20 cellular contexts compared by ENCODE assay signal in genomic region chr22:38108561-38109319, GRCh38. TPM values are rescaled to one million over a fixed set of nuclear protein-coding genes. Genes with fewer than 3 reads are reported as not detected.
DNase-seq lines count a peak whose midpoint lies in the region; ATAC-seq and TF ChIP-seq lines count a peak whose summit lies in the region.
"Had no signal": no experiment of that assay in that cellular context is flagged by ENCODE, and none has a peak within 500 bp of the region (broad histone marks: within the 10 kb centered on the region; RNA-seq: fewer than 3 reads in every experiment).

No MANE protein-coding gene starts in this region.

- H3K36me3 Mint-ChIP-seq in central memory CD8-positive, alpha-beta T cell (ENCODE audit: insufficient read depth): peaks cover 25% of the 10 kb centered on the region
- H3K36me3 Mint-ChIP-seq in naive thymus-derived CD4-positive, alpha-beta T cell: peaks cover 0 to 8% (median 2%) of the 10 kb centered on the region in 5 donors

- H3K4me1 Mint-ChIP-seq in central memory CD8-positive, alpha-beta T cell: peaks cover 17% of the 10 kb centered on the region
- H3K4me1 Mint-ChIP-seq in naive thymus-derived CD4-positive, alpha-beta T cell: peaks cover 0 to 12% (median 4%) of the 10 kb centered on the region in 7 donors

- POLR2A ChIA-PET in naive thymus-derived CD4-positive, alpha-beta T cell (lab: Charles Lee): no interaction called here

- no peak overlapping the region for H3K4me3 ChIP-seq in naive thymus-derived CD4-positive, alpha-beta T cell (ENCODE audit: low read length)
- H3K4me3 ChIP-seq in aorta (ENCODE audit: low read length in 2 of 2): no peak overlapping the region
- H3K4me3 ChIP-seq: dorsolateral prefrontal cortex had no signal

- no peaks in the 10 kb centered on the region for H3K4me1 ChIP-seq in naive thymus-derived CD4-positive, alpha-beta T cell (ENCODE audit: control insufficient read depth in 2 of 2, insufficient read depth in 2 of 2, low read length in 2 of 2)
- H3K4me1 ChIP-seq in aorta (ENCODE audit: control insufficient read depth in 1 of 2, insufficient read depth in 2 of 2, low read length in 2 of 2): no peaks in the 10 kb centered on the region

- intact Hi-C loops in Right ventricle myocardium inferior (cut with DNase I): no loop called here
- intact Hi-C loops in left ventricle myocardium superior (cut with micrococcal nuclease): no loop called here
- intact Hi-C loops in naive thymus-derived CD4-positive, alpha-beta T cell (cut with micrococcal nuclease): loop anchor here in 1 of 2 donors (10.0 kb wide), 1 partner anchor 466 kb away; the partner anchor contains the start of gene DMC1
- intact Hi-C loops in aorta (cut with DNase I): no loop called here

- H3K27ac Mint-ChIP-seq in central memory CD8-positive, alpha-beta T cell (ENCODE audit: low read depth): peak overlapping the region; percentile 77
- peak overlapping the region in 4 of 9 donors; percentile 33 to 80 (median 56) for H3K27ac Mint-ChIP-seq in naive thymus-derived CD4-positive, alpha-beta T cell
- H3K27ac Mint-ChIP-seq: activated CD4-positive, alpha-beta T cell treated with anti-CD3 and anti-CD28 coated beads, Interleukin-2, amount 10 ng/mL, durations not matched to agents 7 days and 5 days; activated naive CD8-positive, alpha-beta T cell treated with anti-CD3 and anti-CD28 coated beads, Interleukin-2, amount 50 U/mL, for 24 hours; IgD-negative memory B cell had no signal

- ATAC-seq in Right ventricle myocardium inferior (no peak), left ventricle myocardium superior (no peak), aorta (ENCODE audit: low FRiP score) (no peak), SK-N-SH treated with all-trans-retinoic acid at 6 μM for 48 hours (no peak)
- peak; percentile 42 for ATAC-seq in central memory CD8-positive, alpha-beta T cell (replicated peaks; ENCODE audit: extremely low read depth, poor library complexity, severe bottlenecking)
- peak; percentile 26 for ATAC-seq in naive thymus-derived CD4-positive, alpha-beta T cell
- ATAC-seq: activated naive CD8-positive, alpha-beta T cell treated with anti-CD3 and anti-CD28 coated beads, Interleukin-2, amount 50 U/mL, for 24 hours; esophagus mucosa had no signal

- in situ Hi-C loops in GM13977 (cut with MboI; ENCODE audit: low pct_unique_long_range_greater_than_20kb, low sequenced_read_pairs, unreplicated experiment): no loop called here

- peak overlapping the region; percentile 15 for H3K4me3 Mint-ChIP-seq in central memory CD8-positive, alpha-beta T cell
- no peak overlapping the region for H3K4me3 Mint-ChIP-seq in naive thymus-derived CD4-positive, alpha-beta T cell
- H3K4me3 Mint-ChIP-seq: activated CD4-positive, alpha-beta T cell treated with anti-CD3 and anti-CD28 coated beads, Interleukin-2, amount 10 ng/mL, durations not matched to agents 7 days and 5 days; activated naive CD8-positive, alpha-beta T cell treated with anti-CD3 and anti-CD28 coated beads, Interleukin-2, amount 50 U/mL, for 24 hours had no signal

- H3K27ac ChIP-seq in naive thymus-derived CD4-positive, alpha-beta T cell (ENCODE audit: low read depth, low read length): no peak overlapping the region
- H3K27ac ChIP-seq in aorta (ENCODE audit: low read depth in 1 of 2, low read length in 2 of 2): no peak overlapping the region

- WGBS in aorta, 2 donors: 89 to 91% methylated on average over 15 of the region's 15 CpGs

- CTCF ChIA-PET in naive thymus-derived CD4-positive, alpha-beta T cell (lab: Charles Lee): no interaction called here

- TF ChIP-seq CTCF in GM13977 (IDR thresholded peaks at IDR 0.05; ENCODE audit: extremely low read depth, insufficient read depth, missing control alignments): no peak

- H3K27me3 ChIP-seq in naive thymus-derived CD4-positive, alpha-beta T cell (ENCODE audit: control insufficient read depth in 2 of 2, insufficient read depth in 2 of 2, low read length in 2 of 2): no peaks in the 10 kb centered on the region
- no peaks in the 10 kb centered on the region for H3K27me3 ChIP-seq in aorta (ENCODE audit: control insufficient read depth in 1 of 2, insufficient read depth in 2 of 2, low read length in 1 of 2)
- H3K27me3 ChIP-seq: dorsolateral prefrontal cortex had no signal

- no peaks in the 10 kb centered on the region for H3K27me3 Mint-ChIP-seq in central memory CD8-positive, alpha-beta T cell
- H3K27me3 Mint-ChIP-seq in naive thymus-derived CD4-positive, alpha-beta T cell: no peaks in the 10 kb centered on the region
- H3K27me3 Mint-ChIP-seq: activated CD4-positive, alpha-beta T cell treated with anti-CD3 and anti-CD28 coated beads, Interleukin-2, amount 10 ng/mL, durations not matched to agents 7 days and 5 days; activated naive CD8-positive, alpha-beta T cell treated with anti-CD3 and anti-CD28 coated beads, Interleukin-2, amount 50 U/mL, for 24 hours had no signal

- H3K9me3 ChIP-seq in naive thymus-derived CD4-positive, alpha-beta T cell (ENCODE audit: control insufficient read depth in 2 of 3, low read length in 3 of 3): no peaks in the 10 kb centered on the region
- no peaks in the 10 kb centered on the region for H3K9me3 ChIP-seq in aorta (ENCODE audit: control insufficient read depth, low read length)
- H3K9me3 ChIP-seq: SK-N-SH had no signal

- peaks cover 0 to 14% (median 0%) of the 10 kb centered on the region in 3 experiments for H3K36me3 ChIP-seq in naive thymus-derived CD4-positive, alpha-beta T cell (ENCODE audit: control insufficient read depth in 2 of 3, insufficient read depth in 3 of 3, low read length in 3 of 3)
- no peaks in the 10 kb centered on the region for H3K36me3 ChIP-seq in aorta (ENCODE audit: control insufficient read depth in 1 of 2, insufficient read depth in 2 of 2, low read length in 1 of 2)

- peak; percentile 55 for DNase-seq in Right ventricle myocardium inferior (ENCODE audit: missing footprints)
- no peak for DNase-seq in left ventricle myocardium superior
- no peak for DNase-seq in central memory CD8-positive, alpha-beta T cell (ENCODE audit: low spot score in 2 of 2)
- DNase-seq in naive thymus-derived CD4-positive, alpha-beta T cell: peak in 1 of 9 donors; percentile 9
- DNase-seq in aorta: peak; percentile 38 to 49
- no peak for DNase-seq in CD1c-positive myeloid dendritic cell (ENCODE audit: extremely low spot score)
- no peak for DNase-seq in GM13977 (ENCODE audit: low spot score)
- DNase-seq: activated CD4-positive, alpha-beta T cell treated with anti-CD3 and anti-CD28 coated beads, Interleukin-2, amount 10 ng/mL, durations not matched to agents 7 days and 5 days; activated naive CD8-positive, alpha-beta T cell treated with anti-CD3 and anti-CD28 coated beads, Interleukin-2, amount 50 U/mL, for 24 hours; HCEC 1CT; NCI-H187; NCI-H2227 treated with DMSO at 0.1 percent for 48 hours; SK-N-SH had no signal

- H3K9me3 Mint-ChIP-seq in central memory CD8-positive, alpha-beta T cell: no peaks in the 10 kb centered on the region
- H3K9me3 Mint-ChIP-seq in naive thymus-derived CD4-positive, alpha-beta T cell: peaks cover 0 to 2% (median 0%) of the 10 kb centered on the region in 11 donors
- H3K9me3 Mint-ChIP-seq: activated CD4-positive, alpha-beta T cell treated with anti-CD3 and anti-CD28 coated beads, Interleukin-2, amount 10 ng/mL, durations not matched to agents 7 days and 5 days; activated naive CD8-positive, alpha-beta T cell treated with anti-CD3 and anti-CD28 coated beads, Interleukin-2, amount 50 U/mL, for 24 hours; IgD-negative memory B cell had no signal

TF ChIP-seq in SK-N-SH treated with all-trans-retinoic acid at 6 μM for 48 hours, 23 proteins besides CTCF, POLR2A, EP300 and RAD21 (continues in another document):
- TF ChIP-seq ZNF8 (CRISPR knock-in tag; IDR thresholded peaks at IDR 0.05) (no peak), PPARA (CRISPR knock-in tag; IDR thresholded peaks at IDR 0.05; ENCODE audit: borderline replicate concordance) (no peak), ZNF565 (CRISPR knock-in tag; conservative IDR thresholded peaks at IDR 0.05; ENCODE audit: low read depth) (no peak), OSR1 (CRISPR knock-in tag; IDR thresholded peaks at IDR 0.05) (no peak), ZNF70 (CRISPR knock-in tag; IDR thresholded peaks at IDR 0.05) (no peak)
- TF ChIP-seq, protein P1, sequence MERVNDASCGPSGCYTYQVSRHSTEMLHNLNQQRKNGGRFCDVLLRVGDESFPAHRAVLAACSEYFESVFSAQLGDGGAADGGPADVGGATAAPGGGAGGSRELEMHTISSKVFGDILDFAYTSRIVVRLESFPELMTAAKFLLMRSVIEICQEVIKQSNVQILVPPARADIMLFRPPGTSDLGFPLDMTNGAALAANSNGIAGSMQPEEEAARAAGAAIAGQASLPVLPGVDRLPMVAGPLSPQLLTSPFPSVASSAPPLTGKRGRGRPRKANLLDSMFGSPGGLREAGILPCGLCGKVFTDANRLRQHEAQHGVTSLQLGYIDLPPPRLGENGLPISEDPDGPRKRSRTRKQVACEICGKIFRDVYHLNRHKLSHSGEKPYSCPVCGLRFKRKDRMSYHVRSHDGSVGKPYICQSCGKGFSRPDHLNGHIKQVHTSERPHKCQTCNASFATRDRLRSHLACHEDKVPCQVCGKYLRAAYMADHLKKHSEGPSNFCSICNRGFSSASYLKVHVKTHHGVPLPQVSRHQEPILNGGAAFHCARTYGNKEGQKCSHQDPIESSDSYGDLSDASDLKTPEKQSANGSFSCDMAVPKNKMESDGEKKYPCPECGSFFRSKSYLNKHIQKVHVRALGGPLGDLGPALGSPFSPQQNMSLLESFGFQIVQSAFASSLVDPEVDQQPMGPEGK (CRISPR knock-in tag; IDR thresholded peaks at IDR 0.05; ENCODE audit: borderline replicate concordance): no peak

RNA-seq across cellular contexts. Expression of gene BAIAP2L2, which starts 1.7 kb away (rescaled TPM):
- total RNA-seq in Right ventricle myocardium inferior (0.30 TPM), left ventricle myocardium superior (0.15 TPM), aorta (under 1 TPM; 0.26 to 0.48 TPM)
- 1 to 10 TPM in 3 of 5 experiments, under 1 TPM in 2; 0.46 to 3.9 (median 1.9) TPM for total RNA-seq in naive thymus-derived CD4-positive, alpha-beta T cell
- polyA plus RNA-seq in naive thymus-derived CD4-positive, alpha-beta T cell: not detected
- 10 to 100 TPM in 1 of 2 donors, 1 to 10 TPM in 1; 2.3 to 11.9 TPM for polyA plus RNA-seq in aorta
- polyA plus RNA-seq: IgD-negative memory B cell had no signal

RNA-seq across cellular contexts. Expression of gene SLC16A8, which starts 24.8 kb away (rescaled TPM):
- total RNA-seq in Right ventricle myocardium inferior (not detected), left ventricle myocardium superior (not detected), aorta (under 1 TPM in 1 of 2 donors, not detected in 1; 0.81 TPM)
- not detected for total RNA-seq in naive thymus-derived CD4-positive, alpha-beta T cell
- not detected for polyA plus RNA-seq in naive thymus-derived CD4-positive, alpha-beta T cell
- polyA plus RNA-seq in aorta: under 1 TPM; 0.25 to 0.72 TPM
- total RNA-seq: activated CD4-positive, alpha-beta T cell treated with anti-CD3 and anti-CD28 coated beads, Interleukin-2, amount 10 ng/mL, durations not matched to agents 7 days and 5 days; Daoy; liver had no signal
- polyA plus RNA-seq: AG04450, IgD-negative memory B cell, SK-N-SH had no signal

RNA-seq across cellular contexts. Expression of gene PICK1, which starts 51.5 kb away (rescaled TPM):
- 20.9 TPM for total RNA-seq in Right ventricle myocardium inferior
- 26.5 TPM for total RNA-seq in left ventricle myocardium superior
- 10 to 100 TPM; 10.0 to 29.3 (median 26.5) TPM for total RNA-seq in naive thymus-derived CD4-positive, alpha-beta T cell
- 1 to 10 TPM; 6.3 to 6.6 TPM for polyA plus RNA-seq in naive thymus-derived CD4-positive, alpha-beta T cell
- 10 to 100 TPM; 25.0 to 26.4 TPM for total RNA-seq in aorta
- polyA plus RNA-seq in aorta: 10 to 100 TPM in 1 of 2 donors, 1 to 10 TPM in 1; 9.5 to 46.2 TPM

Comparison
In these comparisons a context has a peak if more than half of its experiments do, and no peak if none do; other contexts are left out.
1. DNase-seq: peak in Right ventricle myocardium inferior (single experiment) and aorta (2 of 2); none in left ventricle myocardium superior (single experiment), central memory CD8-positive, alpha-beta T cell (0 of 2), CD1c-positive myeloid dendritic cell (single experiment) and GM13977 (single experiment).
2. ATAC-seq: peak in central memory CD8-positive, alpha-beta T cell (single experiment) and naive thymus-derived CD4-positive, alpha-beta T cell (single experiment); none in Right ventricle myocardium inferior (single experiment), left ventricle myocardium superior (single experiment), aorta (single experiment) and SK-N-SH treated with all-trans-retinoic acid at 6 μM for 48 hours (single experiment).